1 cellular context compared by ENCODE assay signal in genomic region chr19:36106991-36107390, GRCh38.
TF ChIP-seq lines count a peak whose summit lies in the region.

No MANE protein-coding gene starts in this region.

TF ChIP-seq in K562, 482 proteins besides CTCF, POLR2A, EP300 and RAD21 (continued from another document):
- TF ChIP-seq HBP1 (CRISPR knock-in tag; IDR thresholded peaks at IDR 0.05) (no peak), ZNF639 (CRISPR knock-in tag; conservative IDR thresholded peaks at IDR 0.05 in 1 of 2, IDR thresholded peaks at IDR 0.05 in 1 of 2) (no peak), NR2C2 (CRISPR knock-in tag; IDR thresholded peaks at IDR 0.05) (no peak), NR2C2 (tag; IDR thresholded peaks at IDR 0.05) (no peak), ZC3H4 (CRISPR knock-in tag; IDR thresholded peaks at IDR 0.05; ENCODE audit: borderline replicate concordance) (no peak), NR2C1 (IDR thresholded peaks at IDR 0.05) (no peak), NR2C1 (tag; IDR thresholded peaks at IDR 0.05) (0 out of 2 replicates have a peak, but pooled peaks have one; percentile 27), CBFA2T2 (conservative IDR thresholded peaks at IDR 0.05) (no peak), MTA1 (IDR thresholded peaks at IDR 0.05; ENCODE audit: borderline replicate concordance) (no peak), TBP (optimal IDR thresholded peaks at IDR 0.05; ENCODE audit: low read depth, low read length) (no peak), PRPF4 (IDR thresholded peaks at IDR 0.05; ENCODE audit: insufficient read depth, low read depth, low read length, poor library complexity, severe bottlenecking) (no peak), HDAC8 (tag; IDR thresholded peaks at IDR 0.05) (peak; percentile 62; the same call in 1 of the 2 replicates), SIX5 (IDR thresholded peaks at IDR 0.05; ENCODE audit: borderline replicate concordance in 1 of 2, insufficient read depth in 1 of 2, low read depth in 1 of 2, low read length in 2 of 2) (no peak), HLTF (IDR thresholded peaks at IDR 0.05) (no peak), ZNF77 (CRISPR knock-in tag; IDR thresholded peaks at IDR 0.05) (no peak), TSHZ1 (CRISPR knock-in tag; IDR thresholded peaks at IDR 0.05) (no peak), MYBL2 (IDR thresholded peaks at IDR 0.05; ENCODE audit: low read depth) (no peak), MYBL2 (CRISPR knock-in tag; IDR thresholded peaks at IDR 0.05; ENCODE audit: borderline replicate concordance) (no peak), ZBTB8A (IDR thresholded peaks at IDR 0.05; ENCODE audit: partially characterized antibody) (no peak), BRD9 (IDR thresholded peaks at IDR 0.05; ENCODE audit: low read depth, partially characterized antibody) (no peak), CXXC5 (CRISPR knock-in tag; IDR thresholded peaks at IDR 0.05) (no peak), SMAD2 (IDR thresholded peaks at IDR 0.05; ENCODE audit: low read depth, low read length) (no peak), ZNF146 (CRISPR knock-in tag; IDR thresholded peaks at IDR 0.05; ENCODE audit: unreplicated experiment) (no peak), ZNF583 (CRISPR knock-in tag; IDR thresholded peaks at IDR 0.05) (no peak), ZKSCAN1 (IDR thresholded peaks at IDR 0.05; ENCODE audit: low read depth, low read length) (no peak), FOS (IDR thresholded peaks at IDR 0.05; ENCODE audit: extremely low read depth, insufficient read length) (no peak), HDAC2 (IDR thresholded peaks at IDR 0.05) (no peak), RFX5 (IDR thresholded peaks at IDR 0.05; ENCODE audit: low read depth, low read length) (no peak), HOXB6 (CRISPR knock-in tag; IDR thresholded peaks at IDR 0.05; ENCODE audit: borderline replicate concordance) (no peak), CREM (IDR thresholded peaks at IDR 0.05; ENCODE audit: low read depth) (no peak), KAT8 (IDR thresholded peaks at IDR 0.05; ENCODE audit: low read depth) (no peak), RCOR1 (IDR thresholded peaks at IDR 0.05; ENCODE audit: borderline replicate concordance in 1 of 2, low read depth in 2 of 2, low read length in 2 of 2) (no peak), SPI1 (IDR thresholded peaks at IDR 0.05; ENCODE audit: borderline replicate concordance, low read depth, low read length) (no peak)
